Comparison of ENCODE assay signal across 8 cellular contexts in genomic region chr18:9771261-9771976, GRCh38.
DNase-seq lines count a peak whose midpoint lies in the region; ATAC-seq and TF ChIP-seq lines count a peak whose summit lies in the region.

No MANE protein-coding gene starts in this region.

- H3K27ac Mint-ChIP-seq in activated naive CD4-positive, alpha-beta T cell treated with anti-CD3 and anti-CD28 coated beads, Interleukin-2, amount 50 U/mL, for 72 hours: no peak overlapping the region

- no peaks in the 10 kb centered on the region for H3K9me3 Mint-ChIP-seq in activated naive CD4-positive, alpha-beta T cell treated with anti-CD3 and anti-CD28 coated beads, Interleukin-2, amount 50 U/mL, for 72 hours

- no peaks in the 10 kb centered on the region for H3K27me3 ChIP-seq in upper lobe of right lung

- H3K27ac ChIP-seq in upper lobe of right lung: peak overlapping the region; percentile 40

- in situ Hi-C loops in GM13976 (cut with MboI; ENCODE audit: low sequenced_read_pairs, unreplicated experiment): no loop called here

- H3K36me3 ChIP-seq in upper lobe of right lung: no peaks in the 10 kb centered on the region

- peak; percentile 87 for TF ChIP-seq CTCF in GM13976 (IDR thresholded peaks at IDR 0.05; ENCODE audit: borderline replicate concordance, control extremely low read depth, extremely low read depth, insufficient read depth, missing control alignments)
- peak; percentile 98 for TF ChIP-seq CTCF in upper lobe of right lung (IDR thresholded peaks at IDR 0.05)

- no peaks in the 10 kb centered on the region for H3K36me3 Mint-ChIP-seq in activated naive CD4-positive, alpha-beta T cell treated with anti-CD3 and anti-CD28 coated beads, Interleukin-2, amount 50 U/mL, for 72 hours

- no peak overlapping the region for H3K4me3 ChIP-seq in upper lobe of right lung

- ATAC-seq in HG03095 (IDR thresholded peaks at IDR 0.05; ENCODE audit: unreplicated experiment) (peak; percentile 55), upper lobe of right lung (peak; percentile 94), HG02938 (IDR thresholded peaks at IDR 0.05; ENCODE audit: unreplicated experiment) (no peak)
- peak; percentile 80 to 81 for ATAC-seq in activated naive CD4-positive, alpha-beta T cell treated with anti-CD3 and anti-CD28 coated beads, Interleukin-2, amount 50 U/mL, for 72 hours

- DNase-seq in GM13976 (ENCODE audit: low spot score) (peak; percentile 73), SHP77 (lab: John Stamatoyannopoulos, UW) (peak; percentile 19 to 34), cardiac septum (ENCODE audit: low spot score) (peak; percentile 93), pons (ENCODE audit: low spot score) (peak; percentile 75), upper lobe of right lung (peak; percentile 90)
- DNase-seq in activated naive CD4-positive, alpha-beta T cell treated with anti-CD3 and anti-CD28 coated beads, Interleukin-2, amount 50 U/mL, for 72 hours (ENCODE audit: low spot score in 2 of 2): peak; percentile 61 to 76

- no peaks in the 10 kb centered on the region for H3K9me3 ChIP-seq in upper lobe of right lung

- peaks cover 12% of the 10 kb centered on the region for H3K4me1 ChIP-seq in upper lobe of right lung

- intact Hi-C loops in cardiac septum (cut with DNase I) (loop anchor here (5.0 kb wide), 3 partner anchors 64 to 194 kb away; partner anchors contain the start of gene RAB31), upper lobe of right lung (cut with DNase I) (no loop called here)

Comparison
In these comparisons a context has a peak if more than half of its experiments do, and no peak if none do; other contexts are left out.
1. DNase-seq: peak in every context shown above with its lines; median percentile 93 in cardiac septum; 90 in upper lobe of right lung; 75 in pons; 73 in GM13976; 68 in activated naive CD4-positive, alpha-beta T cell treated with anti-CD3 and anti-CD28 coated beads, Interleukin-2, amount 50 U/mL, for 72 hours; 26 in SHP77.